ENCODE assay signal across 20 cellular contexts in the genomic region with DNA sequence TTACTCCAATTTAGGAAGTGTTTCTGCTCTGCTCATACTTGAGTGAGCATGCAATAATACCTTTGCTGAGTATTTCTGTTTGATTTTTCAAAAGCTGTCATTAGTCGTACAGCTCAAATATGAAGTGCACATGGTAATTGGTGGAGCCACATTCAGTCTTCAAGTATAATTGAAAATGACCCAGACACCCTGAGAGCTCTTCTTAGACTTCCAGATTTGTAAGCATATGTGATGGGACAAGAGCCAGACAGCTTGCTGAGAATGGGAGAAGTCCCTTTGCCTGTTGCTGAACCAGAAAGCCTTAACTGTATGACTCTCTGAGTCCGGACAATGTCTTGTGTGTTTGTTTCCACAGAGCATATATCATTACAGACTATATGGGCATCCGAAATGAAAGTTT.
"Had no signal": no experiment of that assay in that cellular context is flagged by ENCODE, and none has a peak within 500 bp of the region (broad histone marks: within the 10 kb centered on the region; RNA-seq: fewer than 3 reads in every experiment).

No MANE protein-coding gene starts in this region.

- H3K4me3 ChIP-seq: dorsolateral prefrontal cortex, hepatocyte, left ventricle myocardium inferior, lower lobe of right lung, ovary, right lobe of liver, suprapubic skin, thyroid gland had no signal

- FAIRE-seq: urothelium cell line had no signal

- H3K36me3 ChIP-seq: left ventricle myocardium inferior, lower lobe of right lung, ovary, right lobe of liver, suprapubic skin, thyroid gland had no signal

- ATAC-seq: left cardiac atrium; lower lobe of right lung; natural killer cell; right lobe of liver; stimulated activated effector memory CD8-positive, alpha-beta T cell treated with anti-CD3 and anti-CD28 coated beads, Interleukin-12 subunit alpha, Interleukin-12 subunit beta, amount 100 ng/mL, for 72 hours; stimulated activated naive CD8-positive, alpha-beta T cell treated with anti-CD3 and anti-CD28 coated beads, Interleukin-15, Interleukin-2, amounts not matched to agents 100 U/mL and 50 U/mL, for 24 hours had no signal

- H3K27me3 ChIP-seq: dorsolateral prefrontal cortex, hepatocyte, ovary, right lobe of liver, suprapubic skin, thyroid gland had no signal

- DNase-seq: effector CD8-positive, alpha-beta T cell; foreskin melanocyte; head of caudate nucleus; kidney; left cardiac atrium; left ventricle myocardium inferior; lower lobe of right lung; natural killer cell; nucleus accumbens; ovary; right lobe of liver; stimulated activated CD4-positive, alpha-beta T cell treated with anti-CD3 and anti-CD28 coated beads, Interleukin-4, amount 100 ng/mL, for 1 hour; stimulated activated CD8-positive, alpha-beta memory T cell treated with anti-CD3 and anti-CD28 coated beads, Interleukin-4, amount 100 ng/mL, for 48 hours; stimulated activated naive CD8-positive, alpha-beta T cell treated with anti-CD3 and anti-CD28 coated beads, Interleukin-15, Interleukin-2, amounts not matched to agents 100 U/mL and 50 U/mL, for 24 hours had no signal
